ENCODE assay signal across 24 cellular contexts in genomic region chr4:35966558-35966957, GRCh38.
A peak's percentile ranks its signal among the peaks of the same experiment; 100 is the strongest.
DNase-seq lines count a peak whose midpoint lies in the region; ATAC-seq and TF ChIP-seq lines count a peak whose summit lies in the region.
"Had no signal": no experiment of that assay in that cellular context is flagged by ENCODE, and none has a peak within 500 bp of the region (broad histone marks: within the 10 kb centered on the region; RNA-seq: fewer than 3 reads in every experiment).

No MANE protein-coding gene starts in this region.

- H3K9me3 Mint-ChIP-seq in Caco-2 (ENCODE audit: unreplicated experiment) = no peaks in the 10 kb centered on the region
- H3K9me3 Mint-ChIP-seq: brain; nephron progenitor cell; T-helper 2 cell treated with Interferon-gamma antibody and Interleukin-4, amounts not matched to agents 5 μg/mL and 100 μg/mL, for 36 hours had no signal

- intact Hi-C loops in Caco-2 (cut with micrococcal nuclease; ENCODE audit: unreplicated experiment) = no loop called here

- DNase-seq in kidney tubule cell (ENCODE audit: low spot score) (peak; percentile 71), Caco-2 (no peak), NCI-H446 treated with DMSO at 0.1 percent for 48 hours (lab: John Stamatoyannopoulos, UW) (no peak)
- DNase-seq in activated CD4-positive, CD25-positive, alpha-beta regulatory T cell treated with anti-CD3 and anti-CD28 coated beads, Interleukin-2, amount 50 U/mL, for 72 hours = no peak
- DNase-seq: activated CD4-positive, alpha-beta T cell treated with anti-CD3 and anti-CD28 coated beads, Interleukin-2, amount 50 U/mL, for 4 hours; activated CD8-positive, alpha-beta memory T cell treated with anti-CD3 and anti-CD28 coated beads, Interleukin-2, amount 50 U/mL, for 4 hours; activated effector memory CD4-positive, alpha-beta T cell treated with Interleukin-2 at 50 U/mL for 16 hours; effector CD4-positive, alpha-beta T cell; hypothalamus; IMR-90; left ventricle myocardium superior; NCI-H1417; NCI-H524 treated with DMSO at 0.1 percent for 48 hours; nephron progenitor cell; pancreas; stimulated activated CD4-positive, alpha-beta T cell treated with anti-CD3 and anti-CD28 coated beads, Interleukin-4, amount 100 ng/mL, for 24 hours; stimulated activated naive CD4-positive, alpha-beta T cell treated with Interleukin-2 at 50 U/mL for 16 hours had no signal

- H3K4me1 Mint-ChIP-seq in Caco-2 (ENCODE audit: low read depth, unreplicated experiment) = no peaks in the 10 kb centered on the region
- H3K4me1 Mint-ChIP-seq: brain, nephron progenitor cell had no signal

- no peaks in the 10 kb centered on the region for H3K9me3 ChIP-seq in Caco-2
- H3K9me3 ChIP-seq: pancreas, right atrium auricular region, thoracic aorta had no signal

- no peaks in the 10 kb centered on the region for H3K36me3 ChIP-seq in Caco-2 (ENCODE audit: control insufficient read depth, insufficient read depth, low read length)
- H3K36me3 ChIP-seq: pancreas, right atrium auricular region, thoracic aorta had no signal

- CTCF ChIA-PET in Caco-2 (lab: Charles Lee) = no interaction called here

- no peak overlapping the region for H3K27ac Mint-ChIP-seq in Caco-2 (ENCODE audit: unreplicated experiment)
- H3K27ac Mint-ChIP-seq: brain; nephron progenitor cell; T-helper 2 cell treated with Interferon-gamma antibody and Interleukin-4, amounts not matched to agents 5 μg/mL and 100 μg/mL, for 36 hours had no signal

- ATAC-seq in GM18870 (IDR thresholded peaks at IDR 0.05; ENCODE audit: unreplicated experiment) (peak; percentile 55), HG02623 (IDR thresholded peaks at IDR 0.05; ENCODE audit: unreplicated experiment) (peak; percentile 32), HG03354 (IDR thresholded peaks at IDR 0.05; ENCODE audit: poor library complexity, severe bottlenecking, unreplicated experiment) (peak; percentile 63)
- ATAC-seq: left ventricle myocardium superior, pancreas had no signal

- H3K36me3 Mint-ChIP-seq in Caco-2 (ENCODE audit: insufficient read depth, unreplicated experiment) = no peaks in the 10 kb centered on the region
- H3K36me3 Mint-ChIP-seq: brain had no signal

- H3K4me1 ChIP-seq in Caco-2 = no peaks in the 10 kb centered on the region
- H3K4me1 ChIP-seq: pancreas, right atrium auricular region had no signal

- H3K27me3 Mint-ChIP-seq in Caco-2 (ENCODE audit: insufficient read depth, unreplicated experiment) = peaks cover 3% of the 10 kb centered on the region
- H3K27me3 Mint-ChIP-seq: brain had no signal

- POLR2A ChIA-PET in Caco-2 (lab: Charles Lee) = no interaction called here

- no peak for TF ChIP-seq CTCF in Caco-2 (IDR thresholded peaks at IDR 0.05; ENCODE audit: insufficient read depth in 1 of 2, low read depth in 1 of 2, low read length in 1 of 2, severe bottlenecking in 1 of 2, unreplicated experiment in 1 of 2)

- no TSS peak for BruUV-seq in Caco-2 (replicated peaks; lab: Mats Ljungman, UMichigan)

- H3K4me3 Mint-ChIP-seq in Caco-2 (ENCODE audit: unreplicated experiment) = no peak overlapping the region
- H3K4me3 Mint-ChIP-seq: brain; nephron progenitor cell; T-helper 2 cell treated with Interferon-gamma antibody and Interleukin-4, amounts not matched to agents 5 μg/mL and 100 μg/mL, for 36 hours had no signal

- H3K4me3 ChIP-seq in Caco-2 (ENCODE audit: low read depth, low read length) = no peak overlapping the region
- H3K4me3 ChIP-seq: pancreas, right atrium auricular region, thoracic aorta had no signal

- no peaks in the 10 kb centered on the region for H3K27me3 ChIP-seq in Caco-2 (replicated peaks; ENCODE audit: control insufficient read depth, insufficient read depth, low read length)
- H3K27me3 ChIP-seq: pancreas, right atrium auricular region had no signal
